1 cellular context compared by ENCODE assay signal in the genomic region with DNA sequence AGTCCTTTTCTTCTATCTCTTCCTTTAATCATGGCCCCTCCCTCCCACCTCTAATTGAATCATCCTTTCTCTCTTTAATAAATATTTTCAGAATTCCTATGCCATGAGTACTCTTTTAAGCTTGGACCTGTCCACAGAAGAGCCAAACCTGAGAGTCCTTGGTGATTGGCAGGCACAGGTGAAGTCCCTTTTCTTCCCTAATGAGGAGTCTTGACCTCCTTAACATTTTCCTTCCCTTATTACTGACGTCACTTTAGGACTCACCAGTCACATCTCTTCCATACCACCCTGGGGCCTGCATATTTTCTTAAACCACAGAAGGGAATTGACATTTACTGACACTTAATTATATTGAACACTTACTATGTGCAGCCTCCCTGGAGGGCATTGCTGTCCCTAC.
A peak's percentile ranks its signal among the peaks of the same experiment; 100 is the strongest.
TF ChIP-seq lines count a peak whose summit lies in the region.

No MANE protein-coding gene starts in this region.

TF ChIP-seq in HepG2, 621 proteins besides CTCF, POLR2A, EP300 and RAD21:
- TF ChIP-seq, protein P1, sequence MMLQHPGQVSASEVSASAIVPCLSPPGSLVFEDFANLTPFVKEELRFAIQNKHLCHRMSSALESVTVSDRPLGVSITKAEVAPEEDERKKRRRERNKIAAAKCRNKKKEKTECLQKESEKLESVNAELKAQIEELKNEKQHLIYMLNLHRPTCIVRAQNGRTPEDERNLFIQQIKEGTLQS (CRISPR knock-in tag; IDR thresholded peaks at IDR 0.05) = no peak
- no peak for TF ChIP-seq SPEN (CRISPR knock-in tag; IDR thresholded peaks at IDR 0.05; ENCODE audit: low read depth)
- TF ChIP-seq FOXJ3 (CRISPR knock-in tag; IDR thresholded peaks at IDR 0.05; ENCODE audit: borderline replicate concordance) = no peak
- no peak for TF ChIP-seq RARG (CRISPR knock-in tag; IDR thresholded peaks at IDR 0.05; ENCODE audit: low read depth)
- TF ChIP-seq ZNF430 (CRISPR knock-in tag; IDR thresholded peaks at IDR 0.05) = no peak
- TF ChIP-seq EEA1 (CRISPR knock-in tag; IDR thresholded peaks at IDR 0.05; ENCODE audit: borderline replicate concordance) = no peak
- TF ChIP-seq ATF7 (IDR thresholded peaks at IDR 0.05) = peak; percentile 61
- no peak for TF ChIP-seq ATF7 (CRISPR knock-in tag; IDR thresholded peaks at IDR 0.05)
- TF ChIP-seq CREB1 (IDR thresholded peaks at IDR 0.05) = peak; percentile 77
- no peak for TF ChIP-seq CREB1 (CRISPR knock-in tag; IDR thresholded peaks at IDR 0.05)
- no peak for TF ChIP-seq ZNF577 (CRISPR knock-in tag; IDR thresholded peaks at IDR 0.05; ENCODE audit: borderline replicate concordance, low read depth)
- TF ChIP-seq ZNF737 (CRISPR knock-in tag; IDR thresholded peaks at IDR 0.05; ENCODE audit: borderline replicate concordance) = no peak
- TF ChIP-seq PCBP1 (IDR thresholded peaks at IDR 0.05; ENCODE audit: borderline replicate concordance, low read depth, low read length) = no peak
